Comparison of ENCODE assay signal across 9 cellular contexts in the genomic region with DNA sequence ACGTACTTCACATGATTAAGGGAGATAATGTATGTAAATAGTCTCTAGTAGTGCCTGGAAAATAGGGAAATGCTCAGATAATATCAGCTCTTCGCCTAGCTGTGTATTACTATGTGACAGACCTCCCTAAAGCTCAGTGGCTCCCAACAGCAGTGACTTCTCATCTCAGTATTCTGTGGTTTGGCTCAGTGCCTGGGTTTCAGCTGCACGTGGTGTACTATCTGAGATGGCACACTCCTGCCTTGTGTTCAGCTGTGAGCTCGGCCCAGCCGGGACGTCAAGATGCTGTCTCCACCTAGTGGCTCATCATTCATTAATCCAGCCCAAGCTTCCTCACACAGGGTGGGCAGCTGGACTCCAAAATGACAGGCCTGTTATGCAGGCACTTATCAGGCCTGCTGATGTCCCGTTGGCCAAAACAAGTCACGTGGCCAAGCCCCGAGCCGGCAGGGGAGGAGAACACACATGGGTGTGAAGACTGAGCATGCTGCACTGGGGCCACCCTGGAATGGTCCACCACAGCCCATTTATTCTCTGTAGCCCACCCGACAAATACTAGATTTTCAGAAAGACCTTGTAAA. TPM values are rescaled to one million over a fixed set of nuclear protein-coding genes. Genes with fewer than 3 reads are reported as not detected.
DNase-seq lines count a peak whose midpoint lies in the region; ATAC-seq and TF ChIP-seq lines count a peak whose summit lies in the region.
"Had no signal": no experiment of that assay in that cellular context is flagged by ENCODE, and none has a peak within 500 bp of the region (broad histone marks: within the 10 kb centered on the region; RNA-seq: fewer than 3 reads in every experiment).

No MANE protein-coding gene starts in this region.

- ATAC-seq in T-cell (replicated peaks in 1 of 4) (peak; percentile 97 to 100 (median 100)), heart right ventricle (peak; percentile 95 to 99 (median 96))

- H2BK120ac ChIP-seq in H9 (ENCODE audit: low read depth, low read length, poor library complexity, severe bottlenecking): no peak overlapping the region

- H3K27ac Mint-ChIP-seq in H9: no peak overlapping the region; a peak in 1 of 7 replicates
- peak overlapping the region; percentile 21 to 46 for H3K27ac Mint-ChIP-seq in T-cell

- H4K8ac ChIP-seq in H9 (replicated peaks; ENCODE audit: insufficient read length, low read depth, low read length): no peak overlapping the region

- no peak overlapping the region for H3T11ph ChIP-seq in H9 (ENCODE audit: low read length)

- H2AFZ ChIP-seq in H9 (ENCODE audit: low read length): no peak overlapping the region
- H2AFZ ChIP-seq in Loucy (ENCODE audit: low read length): no peak overlapping the region

- no peak overlapping the region for H2BK5ac ChIP-seq in H9 (ENCODE audit: insufficient read length, low read length)

- H3K4me1 ChIP-seq in H9 (ENCODE audit: insufficient read depth, low read length) (no peaks in the 10 kb centered on the region), Loucy (ENCODE audit: insufficient read depth, low read length, poor library complexity, severe bottlenecking) (peaks cover 15% of the 10 kb centered on the region), adipocyte (ENCODE audit: control insufficient read depth, insufficient read depth, low read length) (peaks cover 15% of the 10 kb centered on the region), heart right ventricle (peaks cover 6 to 25% (median 12%) of the 10 kb centered on the region in 9 donors), skeletal muscle satellite cell (ENCODE audit: control insufficient read depth, insufficient read depth, low read length) (peaks cover 31% of the 10 kb centered on the region)

- no peak overlapping the region for H2AK5ac ChIP-seq in H9 (ENCODE audit: insufficient read length, low read length)

- intact Hi-C loops in heart right ventricle (cut with DNase I): no loop called here

- H2BK15ac ChIP-seq in H9 (ENCODE audit: low read depth, low read length): no peak overlapping the region

- no peak overlapping the region for H4K91ac ChIP-seq in H9 (ENCODE audit: insufficient read length, low read depth, low read length)

- peaks cover 93% of the 10 kb centered on the region for H3K36me3 ChIP-seq in Loucy (ENCODE audit: insufficient read depth, low read length)
- H3K36me3 ChIP-seq in adipocyte (ENCODE audit: control insufficient read depth, insufficient read depth, low read length, severe bottlenecking): peaks cover 91% of the 10 kb centered on the region
- peaks cover 0 to 95% (median 7%) of the 10 kb centered on the region in 9 donors for H3K36me3 ChIP-seq in heart right ventricle
- H3K36me3 ChIP-seq in skeletal muscle satellite cell (ENCODE audit: insufficient read depth, low read length): peaks cover 84% of the 10 kb centered on the region

- H3K9me3 ChIP-seq in H9 (ENCODE audit: control insufficient read depth, low read depth, low read length) (no peaks in the 10 kb centered on the region), Loucy (ENCODE audit: insufficient read depth, low read depth, low read length) (no peaks in the 10 kb centered on the region), adipocyte (ENCODE audit: control insufficient read depth, low read length) (no peaks in the 10 kb centered on the region), heart right ventricle (no peaks in the 10 kb centered on the region), skeletal muscle satellite cell (replicated peaks; ENCODE audit: low read length) (no peaks in the 10 kb centered on the region)

- H3K79me1 ChIP-seq in H9 (ENCODE audit: insufficient read depth, low read depth, low read length, poor library complexity, severe bottlenecking): no peaks in the 10 kb centered on the region

- H3K14ac ChIP-seq in H9 (ENCODE audit: insufficient read depth, low read length): no peak overlapping the region

- H3K23me2 ChIP-seq in H9 (ENCODE audit: insufficient read length, low read depth, low read length, poor library complexity, severe bottlenecking): no peaks in the 10 kb centered on the region

- H3K23ac ChIP-seq in H9 (ENCODE audit: insufficient read length, low read depth, low read length): no peak overlapping the region

- H3K36me3 Mint-ChIP-seq in H9 (ENCODE audit: insufficient read depth in 1 of 3, low read depth in 3 of 3) (peaks cover 63 to 96% (median 91%) of the 10 kb centered on the region in 3 experiments; a peak in 6 of 7 replicates), T-cell (peaks cover 59% of the 10 kb centered on the region)

- DNase-seq in GM04504 (ENCODE audit: low read depth) (peak; percentile 100), H9 (no peak), T-cell (peak; percentile 60 to 95 (median 88)), adipocyte (ENCODE audit: low read depth) (peak; percentile 97), heart right ventricle (peak; percentile 81 to 95), mesenteric fat pad (ENCODE audit: low spot score) (no peak)

- H3K4me3 ChIP-seq in Loucy (ENCODE audit: low read length, poor library complexity, severe bottlenecking): no peak overlapping the region
- H3K4me3 ChIP-seq in adipocyte (ENCODE audit: low read length): peak overlapping the region; percentile 5
- no peak overlapping the region for H3K4me3 ChIP-seq in heart right ventricle
- peak overlapping the region; percentile 3 for H3K4me3 ChIP-seq in skeletal muscle satellite cell (ENCODE audit: low read length)
- H3K4me3 ChIP-seq: skin epidermis had no signal

- H3K9ac ChIP-seq in H9 (ENCODE audit: extremely low read depth, insufficient read length, low read length) (no peak overlapping the region), Loucy (ENCODE audit: low read depth, low read length, poor library complexity, severe bottlenecking) (no peak overlapping the region), adipocyte (ENCODE audit: low read length) (no peak overlapping the region), skeletal muscle satellite cell (ENCODE audit: low read depth, low read length) (peak overlapping the region; percentile 27)

- H3K9me3 Mint-ChIP-seq in H9: no peaks in the 10 kb centered on the region
- H3K9me3 Mint-ChIP-seq in T-cell: no peaks in the 10 kb centered on the region

- no peak overlapping the region for H2BK20ac ChIP-seq in H9 (ENCODE audit: low read depth, low read length, poor library complexity, severe bottlenecking)

- POLR2A ChIA-PET in T-cell (lab: Charles Lee): interaction anchor here in 1 of 2 donors (1.5 kb wide), 1 partner anchor 24 kb away, joined by 6 read pairs; a partner anchor contains a TSS

- peaks cover 14% of the 10 kb centered on the region for H3F3A ChIP-seq in Loucy (ENCODE audit: low read depth)

- TF ChIP-seq CTCF in H9 (conservative IDR thresholded peaks at IDR 0.05): peak; percentile 41; the same call in 1 of the 3 replicates
- peak; percentile 79 for TF ChIP-seq CTCF in Loucy (conservative IDR thresholded peaks at IDR 0.05; ENCODE audit: low read length)
- TF ChIP-seq CTCF in heart right ventricle (IDR thresholded peaks at IDR 0.05): peak in 8 of 9 donors; percentile 29 to 68 (median 50)

- no peak overlapping the region for H3K27ac ChIP-seq in H9 (ENCODE audit: insufficient read length, low read depth, low read length)
- H3K27ac ChIP-seq in heart right ventricle: peak overlapping the region in 4 of 10 donors; percentile 1 to 24 (median 12)

- H3K27me3 Mint-ChIP-seq in H9 (ENCODE audit: low read depth) (no peaks in the 10 kb centered on the region), T-cell (no peaks in the 10 kb centered on the region)

- no peaks in the 10 kb centered on the region for H4K20me1 ChIP-seq in H9 (ENCODE audit: control insufficient read depth, insufficient read depth, insufficient read length)
- peaks cover 9% of the 10 kb centered on the region for H4K20me1 ChIP-seq in Loucy (ENCODE audit: insufficient read depth, low read length, poor library complexity, severe bottlenecking)

- no peak overlapping the region for H3K56ac ChIP-seq in H9 (ENCODE audit: insufficient read length, low read depth, low read length)

- H3K27me3 ChIP-seq in H9 (ENCODE audit: insufficient read depth, low read length) (no peaks in the 10 kb centered on the region), Loucy (ENCODE audit: insufficient read depth, low read length, poor library complexity, severe bottlenecking) (no peaks in the 10 kb centered on the region), adipocyte (replicated peaks; ENCODE audit: control insufficient read depth, insufficient read depth, low read length) (no peaks in the 10 kb centered on the region), heart right ventricle (no peaks in the 10 kb centered on the region), skeletal muscle satellite cell (ENCODE audit: control insufficient read depth, insufficient read depth, low read length) (no peaks in the 10 kb centered on the region)

- no peak overlapping the region for H2BK12ac ChIP-seq in H9 (ENCODE audit: insufficient read length, low read depth, low read length)

- H3K79me2 ChIP-seq in H9 (ENCODE audit: insufficient read depth, low read length) (no peaks in the 10 kb centered on the region), Loucy (ENCODE audit: insufficient read depth, low read length) (peaks cover 6% of the 10 kb centered on the region; the same call in 1 of the 2 replicates)

- no peaks in the 10 kb centered on the region for H3K4me1 Mint-ChIP-seq in H9
- peaks cover 18 to 22% (median 21%) of the 10 kb centered on the region in 3 donors for H3K4me1 Mint-ChIP-seq in T-cell

- H3K4me3 Mint-ChIP-seq in H9 (no peak overlapping the region), T-cell (peak overlapping the region in 1 of 3 donors; percentile 32)

- no CpG with 5 or more reads among the region's 11 CpGs for WGBS in H9 (ENCODE audit: extremely low coverage, insufficient read length, low lambda C conversion rate)
- 24 to 29% methylated on average over 11 of the region's 11 CpGs for WGBS in heart right ventricle, 2 donors

- no peak overlapping the region for H3K4ac ChIP-seq in H9 (ENCODE audit: low read depth, low read length)

- CTCF ChIA-PET in T-cell (lab: Charles Lee): interaction anchor here in 1 of 2 donors (0.7 to 2.4 kb wide), 8 partner anchors 9 to 229 kb away, joined by 3 to 17 read pairs (median 4); a partner anchor contains a TSS

- H3K18ac ChIP-seq in H9 (ENCODE audit: insufficient read length, low read depth, low read length): no peak overlapping the region

- H3K9me2 ChIP-seq in Loucy (replicated peaks; ENCODE audit: low read depth, low read length): no peaks in the 10 kb centered on the region

- H3K4me2 ChIP-seq in H9 (ENCODE audit: insufficient read depth, insufficient read length, low read length) (no peak overlapping the region), Loucy (ENCODE audit: low read depth, low read length, poor library complexity, severe bottlenecking) (peak overlapping the region; percentile 39), skeletal muscle satellite cell (ENCODE audit: low read length) (peak overlapping the region; percentile 29)

- no peak overlapping the region for H4K5ac ChIP-seq in H9 (ENCODE audit: insufficient read length, low read depth, low read length)

RNA-seq across cellular contexts. Expression of a gene that starts 17.8 kb away (rescaled TPM):
- 0.11 TPM in 1 of 2 replicates, not detected in the other for total RNA-seq in H9 (2021)
- total RNA-seq in T-cell: under 1 TPM; 0.25 to 0.98 (median 0.82) TPM
- total RNA-seq in heart right ventricle: under 1 TPM in 9 of 10 donors, not detected in 1; 0.13 to 0.45 (median 0.23) TPM
- under 1 TPM; 0.14 to 0.22 TPM for polyA plus RNA-seq in heart right ventricle
- 0.22 and 0.25 TPM in 2 replicates for total RNA-seq in skeletal muscle satellite cell (2012; rRNA removed)
- 0.22 TPM for total RNA-seq in mesenteric fat pad

RNA-seq across cellular contexts. Expression of a gene that starts 24.2 kb away (rescaled TPM):
- total RNA-seq in H9 (2021) (100 and 105 TPM in 2 replicates), T-cell (10 to 100 TPM; 26.0 to 57.2 (median 29.1) TPM), heart right ventricle (10 to 100 TPM in 1 of 10 donors, 1 to 10 TPM in 9; 6.0 to 12.1 (median 7.1) TPM), mesenteric fat pad (18.4 TPM)
- 10 to 100 TPM in 1 of 2 donors, 1 to 10 TPM in 1; 4.6 to 12.0 TPM for polyA plus RNA-seq in heart right ventricle
- 26.1 and 32.8 TPM in 2 replicates for total RNA-seq in skeletal muscle satellite cell (2012; rRNA removed)

Comparison
In these comparisons a context has a peak if more than half of its experiments do, and no peak if none do; other contexts are left out.
1. DNase-seq: peak in GM04504 (single experiment), T-cell (34 of 34), adipocyte (single experiment) and heart right ventricle (2 of 2); none in H9 (single experiment) and mesenteric fat pad (single experiment).
2. H3K27ac Mint-ChIP-seq: peak in T-cell (2 of 2); none in H9 (0 of 3).
3. H3K4me3 ChIP-seq: peak in adipocyte (single experiment) and skeletal muscle satellite cell (single experiment); none in Loucy (single experiment) and heart right ventricle (0 of 10).
4. Peak in every context shown above with its lines, with median percentiles within 50 percentile points of each other: CTCF ChIP-seq.